6 cellular contexts compared by ENCODE assay signal in the genomic region with DNA sequence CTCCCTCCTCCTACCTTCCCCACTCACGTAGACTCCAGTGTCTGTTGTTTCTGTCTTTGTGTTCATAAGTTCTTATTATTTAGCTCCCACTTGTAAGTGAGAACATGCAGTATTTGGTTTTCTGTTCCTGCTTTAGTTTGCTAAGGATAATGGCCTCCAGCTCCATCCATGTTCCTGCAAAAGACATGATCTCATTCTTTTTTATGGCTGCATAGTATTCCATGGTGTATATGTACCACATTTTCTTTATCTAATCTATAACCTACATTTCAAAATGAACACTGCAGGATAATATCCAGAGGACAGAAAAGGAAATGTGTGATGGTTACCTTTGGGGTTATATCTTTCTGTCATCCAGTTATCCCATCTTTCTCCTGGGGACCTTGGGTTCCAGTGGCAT.
DNase-seq lines count a peak whose midpoint lies in the region; ATAC-seq, FAIRE-seq and TF ChIP-seq lines count a peak whose summit lies in the region.
"Not testable (repeated sequence)": the region's sequence is repeated elsewhere in the genome, so short reads cannot be mapped to it uniquely, and the experiment has no call there.

No MANE protein-coding gene starts in this region.

- not testable (repeated sequence) for ATAC-seq in A549, SK-N-SH treated with all-trans-retinoic acid at 6 μM for 48 hours, K562, HepG2

- in situ Hi-C loops in K562 (cut with MboI); HepG2 (cut with HindIII; ENCODE audit: extremely low pct_ligation_motif_present, low pct_unique_long_range_greater_than_20kb): not testable (repeated sequence)

- POLR2A ChIA-PET in A549 (lab: Yijun Ruan, JAX); HEK293 (lab: Yijun Ruan, JAX); K562 (lab: Yijun Ruan, JAX); HepG2 (lab: Yijun Ruan, JAX): not testable (repeated sequence)

- H3K79me2 ChIP-seq in K562 (ENCODE audit: control insufficient read depth, insufficient read depth, low read length); HepG2 (ENCODE audit: insufficient read depth, low read length): not testable (repeated sequence)

- TF ChIP-seq POLR2A in A549 (IDR thresholded peaks at IDR 0.05; ENCODE audit: low read length); K562 (conservative IDR thresholded peaks at IDR 0.05); HepG2 (IDR thresholded peaks at IDR 0.05; ENCODE audit: insufficient read depth in 1 of 2, low read depth in 2 of 2, low read length in 2 of 2): not testable (repeated sequence)

- H3K4me3 ChIP-seq in A549; HEK293 (ENCODE audit: low read depth, low read length); K562; HepG2 (replicated peaks in 1 of 3; ENCODE audit: insufficient read depth in 1 of 3, low read depth in 2 of 3, low read length in 3 of 3): not testable (repeated sequence)

- not testable (repeated sequence) for DNase-seq in A549 (ENCODE audit: low read depth in 1 of 2, low spot score in 1 of 2); K562 (ENCODE audit: extremely low read depth in 1 of 4, low spot score in 3 of 4); HepG2 (ENCODE audit: low spot score); nephron progenitor cell

- 91% methylated on average over 1 of the region's 1 CpG for WGBS in A549 (ENCODE audit: missing lambda C conversion rate)
- WGBS in K562 (ENCODE audit: insufficient coverage, low coverage, missing lambda C conversion rate) = 22% methylated on average over 1 of the region's 1 CpG
- WGBS in HepG2 (ENCODE audit: low lambda C conversion rate) = 93% methylated on average over 1 of the region's 1 CpG

- H3K27me3 Mint-ChIP-seq in nephron progenitor cell (ENCODE audit: low read depth, poor library complexity) = not testable (repeated sequence)

- FAIRE-seq in A549 (lab: Jason Lieb, UNC); K562 (lab: Jason Lieb, UNC); HepG2 (lab: Jason Lieb, UNC): not testable (repeated sequence)

- intact Hi-C loops in K562 (cut with micrococcal nuclease); HepG2 (cut with micrococcal nuclease; ENCODE audit: unreplicated experiment): not testable (repeated sequence)

- not testable (repeated sequence) for H3K27ac ChIP-seq in A549; HEK293 (ENCODE audit: extremely low read depth, low read depth, low read length); K562 (ENCODE audit: extremely low read depth, low read depth, low read length); HepG2 (ENCODE audit: extremely low read length, insufficient read depth, low read length)

- H3K9me3 Mint-ChIP-seq in nephron progenitor cell = not testable (repeated sequence)

- H4K20me1 ChIP-seq in K562 (replicated peaks; ENCODE audit: control insufficient read depth, insufficient read depth, low read length); HepG2 (ENCODE audit: insufficient read depth, low read length): not testable (repeated sequence)

- not testable (repeated sequence) for H3K4me1 Mint-ChIP-seq in nephron progenitor cell

- CTCF ChIA-PET in A549 (lab: Yijun Ruan, JAX) = interaction anchor here (0.6 to 2.0 kb wide), 5 partner anchors 21 to 768 kb away, joined by 3 to 4 read pairs (median 3); no protein-coding TSS in a partner anchor
- CTCF ChIA-PET in HEK293 (lab: Yijun Ruan, JAX); K562 (lab: Yijun Ruan, JAX; ENCODE audit: low intra/inter-chr PET ratio); HepG2 (lab: Yijun Ruan, JAX; ENCODE audit: low intra/inter-chr PET ratio, low total read pairs): not testable (repeated sequence)

- peak overlapping the region; percentile 5 for H3K27ac Mint-ChIP-seq in nephron progenitor cell

- not testable (repeated sequence) for H3K4me3 Mint-ChIP-seq in nephron progenitor cell

- not testable (repeated sequence) for TF ChIP-seq CTCF in A549 (IDR thresholded peaks at IDR 0.05); HEK293 (tag by site-specific recombination; IDR thresholded peaks at IDR 0.05); K562 (IDR thresholded peaks at IDR 0.05 in 2 of 3, conservative IDR thresholded peaks at IDR 0.05 in 1 of 3; ENCODE audit: insufficient read depth in 2 of 3, low read depth in 1 of 3, low read length in 3 of 3); HepG2 (CRISPR knock-in tag; IDR thresholded peaks at IDR 0.05); nephron progenitor cell (IDR thresholded peaks at IDR 0.05)

- H3K4me2 ChIP-seq in A549; K562 (ENCODE audit: insufficient read depth, low read length); HepG2 (ENCODE audit: low read depth, low read length): not testable (repeated sequence)

- TF ChIP-seq EP300 in A549 (IDR thresholded peaks at IDR 0.05); K562 (IDR thresholded peaks at IDR 0.05; ENCODE audit: low read length); HepG2 (IDR thresholded peaks at IDR 0.05; ENCODE audit: low read depth in 2 of 2, low read length in 2 of 2); HepG2 (CRISPR knock-in tag; IDR thresholded peaks at IDR 0.05; ENCODE audit: borderline replicate concordance): not testable (repeated sequence)

- not testable (repeated sequence) for BruUV-seq in K562 (replicated peaks; lab: Mats Ljungman, UMichigan); HepG2 (replicated peaks; lab: Mats Ljungman, UMichigan)

- not testable (repeated sequence) for H2AFZ ChIP-seq in K562 (ENCODE audit: low read depth, low read length); HepG2 (ENCODE audit: low read length)

- H3K36me3 ChIP-seq in HEK293 (ENCODE audit: control insufficient read depth in 2 of 2, insufficient read depth in 1 of 2, low read length in 2 of 2); K562 (ENCODE audit: control insufficient read depth, insufficient read depth, low read length); HepG2 (replicated peaks in 1 of 2; ENCODE audit: control insufficient read depth in 1 of 2, insufficient read depth in 2 of 2, low read length in 2 of 2): not testable (repeated sequence)

- H3K4me1 ChIP-seq in A549; HEK293 (ENCODE audit: control insufficient read depth, insufficient read depth, low read length); K562 (replicated peaks in 1 of 2; ENCODE audit: control insufficient read depth in 2 of 2, insufficient read depth in 2 of 2, low read length in 2 of 2): not testable (repeated sequence)
- H3K4me1 ChIP-seq in HepG2 (ENCODE audit: insufficient read depth, low read length) = peaks cover 27% of the 10 kb centered on the region

- peaks cover 64% of the 10 kb centered on the region for H3K36me3 Mint-ChIP-seq in nephron progenitor cell (ENCODE audit: low read depth)

- TF ChIP-seq RAD21 in A549 (conservative IDR thresholded peaks at IDR 0.05 in 1 of 2, IDR thresholded peaks at IDR 0.05 in 1 of 2); K562 (CRISPR knock-in tag; conservative IDR thresholded peaks at IDR 0.05 in 1 of 2, IDR thresholded peaks at IDR 0.05 in 1 of 2); HepG2 (CRISPR knock-in tag; IDR thresholded peaks at IDR 0.05): not testable (repeated sequence)

- H3K9me1 ChIP-seq in K562 (ENCODE audit: control insufficient read depth, insufficient read depth, low read length) = not testable (repeated sequence)

- not testable (repeated sequence) for H3K9me3 ChIP-seq in A549; HEK293 (ENCODE audit: control insufficient read depth, insufficient read depth, low read depth, low read length); K562 (replicated peaks; ENCODE audit: control insufficient read depth, insufficient read depth, low read depth, low read length); HepG2 (ENCODE audit: low read length)

- not testable (repeated sequence) for H3K27me3 ChIP-seq in K562 (ENCODE audit: control insufficient read depth in 2 of 2, insufficient read depth in 2 of 2, low read length in 2 of 2); HepG2 (ENCODE audit: control insufficient read depth in 1 of 2, insufficient read depth in 2 of 2, low read length in 2 of 2)

- not testable (repeated sequence) for H3K9ac ChIP-seq in K562 (ENCODE audit: insufficient read depth in 1 of 2, low read depth in 2 of 2, low read length in 2 of 2); HepG2 (ENCODE audit: insufficient read depth, low read depth, low read length)

TF ChIP-seq in A549, 52 proteins besides CTCF, POLR2A, EP300 and RAD21:
- TF ChIP-seq KDM1A (IDR thresholded peaks at IDR 0.05; ENCODE audit: low read depth) = peak; percentile 88; the same call in 1 of the 2 replicates

TF ChIP-seq in HEK293, 187 proteins besides CTCF, POLR2A, EP300 and RAD21:
- peak; percentile 54 for TF ChIP-seq ZNF146 (tag by site-specific recombination; IDR thresholded peaks at IDR 0.05)

TF ChIP-seq in SK-N-SH treated with all-trans-retinoic acid at 6 μM for 48 hours, 23 proteins besides CTCF, POLR2A, EP300 and RAD21:
- peak; percentile 75 for TF ChIP-seq ZNF8 (CRISPR knock-in tag; IDR thresholded peaks at IDR 0.05)

TF ChIP-seq in K562, 482 proteins besides CTCF, POLR2A, EP300 and RAD21:
- TF ChIP-seq ZNF146 (CRISPR knock-in tag; IDR thresholded peaks at IDR 0.05; ENCODE audit: unreplicated experiment) = peak; percentile 8

TF ChIP-seq in HepG2, 621 proteins besides CTCF, POLR2A, EP300 and RAD21:
- TF ChIP-seq KDM1A (CRISPR knock-in tag; IDR thresholded peaks at IDR 0.05) (peak; percentile 39; the same call in 1 of the 2 replicates), RCOR2 (CRISPR knock-in tag; IDR thresholded peaks at IDR 0.05) (0 out of 2 replicates have a peak, but pooled peaks have one; percentile 24)
